In genomic region chr6:91098006-91098405, GRCh38 we compare ENCODE assay signal across 12 cellular contexts.
DNase-seq lines count a peak whose midpoint lies in the region; ATAC-seq and TF ChIP-seq lines count a peak whose summit lies in the region.
"Had no signal": no experiment of that assay in that cellular context is flagged by ENCODE, and none has a peak within 500 bp of the region (broad histone marks: within the 10 kb centered on the region; RNA-seq: fewer than 3 reads in every experiment).

No MANE protein-coding gene starts in this region.

- no peak for ATAC-seq in left cardiac atrium
- ATAC-seq in GM21576 (IDR thresholded peaks at IDR 0.05; ENCODE audit: unreplicated experiment), result no peak

- intact Hi-C loops in left cardiac atrium (cut with DNase I), result no loop called here

- no peak for TF ChIP-seq CTCF in fibroblast of lung (conservative IDR thresholded peaks at IDR 0.05 in 1 of 2, IDR thresholded peaks at IDR 0.05 in 1 of 2; ENCODE audit: low read depth in 1 of 2, low read length in 2 of 2)

- H3K36me3 ChIP-seq in fibroblast of lung (ENCODE audit: control insufficient read depth, insufficient read depth, low read length), result no peaks in the 10 kb centered on the region

- no peaks in the 10 kb centered on the region for H3K4me1 ChIP-seq in fibroblast of lung (ENCODE audit: control insufficient read depth, extremely low read depth, insufficient read depth, low read length)

- no peak overlapping the region for H3K4me2 ChIP-seq in fibroblast of lung (ENCODE audit: extremely low read depth, insufficient read depth, low read length)

- H4K20me1 ChIP-seq in fibroblast of lung (ENCODE audit: control insufficient read depth, extremely low read depth, insufficient read depth, low read length), result no peaks in the 10 kb centered on the region

- DNase-seq in COR-L47 (lab: John Stamatoyannopoulos, UW) (peak; percentile 37), NCI-H1417 (lab: John Stamatoyannopoulos, UW) (peak; percentile 24 to 67 (median 36)), NCI-H526 treated with DMSO at 0.1 percent for 48 hours (lab: John Stamatoyannopoulos, UW) (peak; percentile 87), fibroblast of lung (ENCODE audit: low read depth in 2 of 2) (peak; percentile 4 to 19), OCI-M2 (lab: John Stamatoyannopoulos, UW; ENCODE audit: unreplicated experiment) (no peak), NCI-H187 (lab: John Stamatoyannopoulos, UW) (no peak), left cardiac atrium (no peak)
- DNase-seq: activated B cell treated with CpG ODN at 0.5 μM for 24 hours; Karpas-422; retina; stimulated activated CD4-positive, alpha-beta T cell treated with anti-CD3 and anti-CD28 coated beads, Interleukin-15, amount 100 ng/mL, for 24 hours had no signal

- no peaks in the 10 kb centered on the region for H3K27me3 ChIP-seq in fibroblast of lung (ENCODE audit: control insufficient read depth, insufficient read depth, low read length)

- no peaks in the 10 kb centered on the region for H3K9me3 ChIP-seq in fibroblast of lung (ENCODE audit: control insufficient read depth, insufficient read depth, low read depth, low read length)

- H3K4me3 ChIP-seq in fibroblast of lung (replicated peaks in 1 of 4; ENCODE audit: control extremely low read depth in 1 of 4, insufficient read depth in 1 of 4, low read depth in 3 of 4, low read length in 4 of 4), result no peak overlapping the region

- no peak overlapping the region for H3K9ac ChIP-seq in fibroblast of lung (ENCODE audit: insufficient read depth, low read length)

- no peak overlapping the region for H2AFZ ChIP-seq in fibroblast of lung (ENCODE audit: low read length)

- no peaks in the 10 kb centered on the region for H3K79me2 ChIP-seq in fibroblast of lung (ENCODE audit: control insufficient read depth, insufficient read depth, low read length)

- H3K27ac ChIP-seq in fibroblast of lung (ENCODE audit: insufficient read depth, low read length), result no peak overlapping the region

Comparison
In these comparisons a context has a peak if more than half of its experiments do, and no peak if none do; other contexts are left out.
1. DNase-seq: peak in COR-L47 (single experiment), NCI-H1417 (3 of 3), NCI-H526 treated with DMSO at 0.1 percent for 48 hours (single experiment) and fibroblast of lung (2 of 2); none in OCI-M2 (single experiment), NCI-H187 (0 of 2) and left cardiac atrium (single experiment).